18 cellular contexts compared by ENCODE assay signal in the genomic region with DNA sequence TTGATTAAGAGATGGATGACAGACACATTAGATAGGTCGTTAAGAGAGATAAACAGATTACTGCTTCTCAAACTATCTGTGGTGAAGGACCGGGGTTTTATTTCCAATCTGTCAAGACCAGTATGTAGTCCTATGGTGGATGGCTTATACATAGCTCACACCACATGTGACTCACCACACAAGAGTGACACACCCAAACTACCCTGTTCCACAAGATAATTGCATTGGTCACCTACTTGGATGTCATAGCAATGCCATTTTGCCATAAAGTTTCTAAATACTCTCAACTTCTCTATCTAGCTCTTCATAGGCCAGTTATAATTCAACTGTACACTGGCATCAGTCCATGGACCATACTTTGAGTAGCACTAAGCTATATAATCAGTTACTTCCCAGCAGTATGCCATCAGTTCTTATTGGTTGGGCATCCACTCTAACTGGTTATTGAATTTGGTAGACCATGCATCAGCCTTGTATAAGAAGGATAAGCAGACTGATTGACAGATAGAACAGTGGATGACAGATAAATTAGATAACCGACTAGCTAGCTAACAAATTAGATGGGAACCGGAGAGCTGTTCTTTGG. TPM values are rescaled to one million over a fixed set of nuclear protein-coding genes. Genes with fewer than 3 reads are reported as not detected.
DNase-seq lines count a peak whose midpoint lies in the region; ATAC-seq, FAIRE-seq and TF ChIP-seq lines count a peak whose summit lies in the region.
"Had no signal": no experiment of that assay in that cellular context is flagged by ENCODE, and none has a peak within 500 bp of the region (broad histone marks: within the 10 kb centered on the region; RNA-seq: fewer than 3 reads in every experiment).

No MANE protein-coding gene starts in this region.

- BruUV-seq in Calu3 (replicated peaks; lab: Mats Ljungman, UMichigan) = no TSS peak

- H3K27ac ChIP-seq in astrocyte (ENCODE audit: low read depth, low read length) = no peak overlapping the region
- no peak overlapping the region for H3K27ac ChIP-seq in caudate nucleus (ENCODE audit: low read depth, low read length)
- H3K27ac ChIP-seq: SJSA1 had no signal

- peaks cover 96% of the 10 kb centered on the region for H3K79me2 ChIP-seq in astrocyte (ENCODE audit: insufficient read depth, low read length)

- peaks cover 29% of the 10 kb centered on the region for H3K36me3 ChIP-seq in astrocyte (ENCODE audit: insufficient read depth, low read length)

- TF ChIP-seq CTCF in Calu3 (IDR thresholded peaks at IDR 0.05; ENCODE audit: unreplicated experiment) = no peak
- no peak for TF ChIP-seq CTCF in astrocyte (IDR thresholded peaks at IDR 0.05; ENCODE audit: insufficient read depth, low read depth, low read length)

- no peaks in the 10 kb centered on the region for H3K27me3 ChIP-seq in astrocyte (ENCODE audit: insufficient read depth, low read length)
- H3K27me3 ChIP-seq: SJSA1 had no signal

- H3K36me3 Mint-ChIP-seq in Calu3 (ENCODE audit: insufficient read depth, unreplicated experiment) (peaks cover 94% of the 10 kb centered on the region), astrocyte (ENCODE audit: low read depth, unreplicated experiment) (peaks cover 35% of the 10 kb centered on the region)
- H3K36me3 Mint-ChIP-seq: CD14-positive monocyte had no signal

- no peak overlapping the region for H2AFZ ChIP-seq in astrocyte (ENCODE audit: low read depth, low read length)

- H3K4me1 Mint-ChIP-seq in Calu3 (ENCODE audit: low read depth, unreplicated experiment) = peaks cover 82% of the 10 kb centered on the region
- peaks cover 29% of the 10 kb centered on the region for H3K4me1 Mint-ChIP-seq in astrocyte (ENCODE audit: low read depth, unreplicated experiment)
- H3K4me1 Mint-ChIP-seq: CD14-positive monocyte had no signal

- intact Hi-C loops in Calu3 (cut with micrococcal nuclease; ENCODE audit: unreplicated experiment) (no loop called here), left colon (cut with DNase I, micrococcal nuclease) (no loop called here)

- CTCF ChIA-PET in Calu3 (lab: Charles Lee) = interaction anchor here (0.6 to 1.2 kb wide), 5 partner anchors 43 to 86 kb away, joined by 3 read pairs; no protein-coding TSS in a partner anchor

- H3K4me2 ChIP-seq in astrocyte (ENCODE audit: low read length) = peak overlapping the region; percentile 22

- peak overlapping the region; percentile 26 for H3K27ac Mint-ChIP-seq in Calu3 (ENCODE audit: unreplicated experiment)
- no peak overlapping the region for H3K27ac Mint-ChIP-seq in astrocyte (ENCODE audit: unreplicated experiment)

- H3K27me3 Mint-ChIP-seq in Calu3 (ENCODE audit: unreplicated experiment) (no peaks in the 10 kb centered on the region), astrocyte (ENCODE audit: low read depth, unreplicated experiment) (no peaks in the 10 kb centered on the region)

- DNase-seq in Calu3 = peak; percentile 53
- DNase-seq in LoVo (ENCODE audit: low spot score) = peak; percentile 38
- peak; percentile 76 for DNase-seq in astrocyte (ENCODE audit: low read depth)
- no peak for DNase-seq in left colon
- DNase-seq in caudate nucleus (lab: John Stamatoyannopoulos, UW) = no peak
- DNase-seq in Kasumi-1 (lab: John Stamatoyannopoulos, UW) = no peak
- DNase-seq in SK-N-DZ (ENCODE audit: low spot score) = no peak
- DNase-seq: activated CD4-positive, alpha-beta T cell treated with anti-CD3 and anti-CD28 coated beads for 1 hour; activated T-cell treated with anti-CD3 and anti-CD28 coated beads, Interleukin-2, amount 50 U/mL, for 4 hours; amniotic stem cell; hypothalamus; NCI-H526 treated with DMSO at 0.1 percent for 48 hours; nucleus accumbens; stimulated activated CD8-positive, alpha-beta memory T cell treated with anti-CD3 and anti-CD28 coated beads, Interleukin-4, amount 100 ng/mL, for 48 hours had no signal

- H4K20me1 ChIP-seq in astrocyte (ENCODE audit: insufficient read depth, low read length) = peaks cover 84% of the 10 kb centered on the region

- ATAC-seq in left colon (peak; percentile 75), GM19397 (IDR thresholded peaks at IDR 0.05; ENCODE audit: unreplicated experiment) (no peak)
- ATAC-seq: activated T-cell treated with anti-CD3 and anti-CD28 coated beads, Interleukin-2, amount 50 U/mL, for 4 hours had no signal

- peak overlapping the region; percentile 0 for H3K4me3 Mint-ChIP-seq in Calu3 (ENCODE audit: low read depth, unreplicated experiment)
- peak overlapping the region; percentile 12 for H3K4me3 Mint-ChIP-seq in astrocyte (ENCODE audit: unreplicated experiment)
- H3K4me3 Mint-ChIP-seq: activated T-cell treated with anti-CD3 and anti-CD28 coated beads, Interleukin-2, amount 50 U/mL, for 4 hours had no signal

- FAIRE-seq in astrocyte (lab: Jason Lieb, UNC) = peak; percentile 41

- no peak overlapping the region for H3K9ac ChIP-seq in astrocyte (ENCODE audit: low read length)

- no peaks in the 10 kb centered on the region for H3K9me3 ChIP-seq in astrocyte (ENCODE audit: insufficient read depth, low read depth, low read length)
- H3K9me3 ChIP-seq: SJSA1 had no signal

- no peaks in the 10 kb centered on the region for H3K9me3 Mint-ChIP-seq in Calu3 (ENCODE audit: low read depth, unreplicated experiment)
- H3K9me3 Mint-ChIP-seq in astrocyte (ENCODE audit: unreplicated experiment) = no peaks in the 10 kb centered on the region
- H3K9me3 Mint-ChIP-seq: activated T-cell treated with anti-CD3 and anti-CD28 coated beads, Interleukin-2, amount 50 U/mL, for 4 hours had no signal

- peaks cover 15% of the 10 kb centered on the region for H3K4me1 ChIP-seq in astrocyte (ENCODE audit: insufficient read depth, low read length)

- no peak overlapping the region for H3K4me3 ChIP-seq in astrocyte (ENCODE audit: insufficient read depth, low read depth, low read length)
- H3K4me3 ChIP-seq: lung, SJSA1 had no signal

RNA-seq across cellular contexts. Expression of a gene that starts 11.6 kb away (rescaled TPM):
- total RNA-seq in Calu3 (2022) (202 and 269 TPM in 2 replicates), astrocyte (94.3 and 105 TPM in 2 replicates), left colon (10 to 100 TPM in 1 of 2 donors, 1 to 10 TPM in 1; 8.4 to 27.2 TPM)
- polyA plus RNA-seq in SK-N-DZ (2014; cell fraction: cytosol; rRNA removed) = 0.06 and 0.21 TPM in 2 replicates
- polyA plus RNA-seq in SK-N-DZ (2014; cell fraction: nucleus; rRNA removed) = 0.34 TPM in 1 of 2 replicates, not detected in the other
- polyA plus RNA-seq: CD14-positive monocyte had no signal

Comparison
In these comparisons a context has a peak if more than half of its experiments do, and no peak if none do; other contexts are left out.
1. DNase-seq: peak in Calu3 (single experiment), LoVo (single experiment) and astrocyte (single experiment); none in left colon (0 of 2), caudate nucleus (0 of 61), Kasumi-1 (0 of 2) and SK-N-DZ (single experiment).